ENCODE assay signal across 19 cellular contexts in the genomic region with DNA sequence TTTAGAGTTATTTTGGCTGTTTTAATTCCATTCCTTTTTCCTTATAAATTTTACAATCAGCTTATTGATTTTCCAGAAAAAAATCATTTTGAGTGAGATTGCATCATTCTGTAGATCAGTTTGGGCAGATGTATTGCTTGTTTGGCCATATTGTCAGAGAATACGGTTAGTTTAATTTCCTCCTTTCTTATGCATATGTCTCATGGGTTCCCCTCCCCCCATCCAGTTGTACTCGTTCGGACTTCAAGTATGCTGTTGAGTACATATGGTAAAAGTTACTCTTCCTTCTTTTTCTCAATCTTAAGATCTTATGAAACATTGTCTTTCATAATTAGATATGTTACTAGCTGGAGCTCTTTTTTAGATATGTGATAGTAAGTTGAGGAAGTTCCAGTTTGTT.
DNase-seq lines count a peak whose midpoint lies in the region; ATAC-seq and TF ChIP-seq lines count a peak whose summit lies in the region.
"Had no signal": no experiment of that assay in that cellular context is flagged by ENCODE, and none has a peak within 500 bp of the region (broad histone marks: within the 10 kb centered on the region; RNA-seq: fewer than 3 reads in every experiment).

No MANE protein-coding gene starts in this region.

- H3K4me1 Mint-ChIP-seq in activated B cell treated with CpG ODN at 0.5 μM for 24 hours, result peaks cover 14% of the 10 kb centered on the region

- H3K4me3 Mint-ChIP-seq in activated B cell treated with CpG ODN at 0.5 μM for 24 hours, result no peak overlapping the region

- in situ Hi-C loops in GM13977 (cut with MboI; ENCODE audit: low pct_unique_long_range_greater_than_20kb, low sequenced_read_pairs, unreplicated experiment), result no loop called here

- intact Hi-C loops in activated B cell treated with CpG ODN at 0.5 μM for 24 hours (cut with micrococcal nuclease), result no loop called here
- intact Hi-C loops in lower lobe of right lung (cut with DNase I), result no loop called here
- intact Hi-C loops in head of caudate nucleus (cut with DNase I), result no loop called here

- H3K27me3 ChIP-seq in HUES64 (ENCODE audit: insufficient read depth, low read length) (no peaks in the 10 kb centered on the region), lower lobe of right lung (ENCODE audit: low read depth) (no peaks in the 10 kb centered on the region)
- H3K27me3 ChIP-seq: BE2C, gastroesophageal sphincter, Peyer's patch, suprapubic skin had no signal

- CTCF ChIA-PET in activated B cell treated with CpG ODN at 0.5 μM for 24 hours (lab: Charles Lee), result no interaction called here

- POLR2A ChIA-PET in activated B cell treated with CpG ODN at 0.5 μM for 24 hours (lab: Charles Lee), result no interaction called here

- H3K9ac ChIP-seq in HUES64 (ENCODE audit: low read depth, low read length), result no peak overlapping the region

- H3K27ac ChIP-seq in HUES64 (ENCODE audit: low read depth, low read length), result peak overlapping the region; percentile 2; the same call in 1 of the 2 replicates
- no peak overlapping the region for H3K27ac ChIP-seq in lower lobe of right lung
- H3K27ac ChIP-seq: gastroesophageal sphincter, Peyer's patch, suprapubic skin had no signal

- H3K36me3 ChIP-seq in HUES64 (ENCODE audit: insufficient read depth, low read length) (peaks cover 77% of the 10 kb centered on the region), lower lobe of right lung (peaks cover 60% of the 10 kb centered on the region)

- H3K36me3 Mint-ChIP-seq in activated B cell treated with CpG ODN at 0.5 μM for 24 hours (ENCODE audit: low read depth), result peaks cover 66% of the 10 kb centered on the region

- H3K4me3 ChIP-seq in HUES64 (ENCODE audit: low read length) (no peak overlapping the region), lower lobe of right lung (no peak overlapping the region)
- H3K4me3 ChIP-seq: gastroesophageal sphincter, Peyer's patch, suprapubic skin had no signal

- peak overlapping the region; percentile 4 for H3K27ac Mint-ChIP-seq in activated B cell treated with CpG ODN at 0.5 μM for 24 hours

- H3K9me3 ChIP-seq in HUES64 (ENCODE audit: insufficient read depth, low read depth, low read length), result no peaks in the 10 kb centered on the region
- H3K9me3 ChIP-seq in lower lobe of right lung, result no peaks in the 10 kb centered on the region
- H3K9me3 ChIP-seq: BE2C, gastroesophageal sphincter, Peyer's patch, suprapubic skin had no signal

- no peaks in the 10 kb centered on the region for H3K27me3 Mint-ChIP-seq in activated B cell treated with CpG ODN at 0.5 μM for 24 hours

- peak; percentile 66 for DNase-seq in CD1c-positive myeloid dendritic cell (ENCODE audit: extremely low spot score)
- no peak for DNase-seq in activated B cell treated with CpG ODN at 0.5 μM for 24 hours
- DNase-seq in lower lobe of right lung, result no peak
- no peak for DNase-seq in GM19238 (ENCODE audit: insufficient read length, low spot score)
- no peak for DNase-seq in GM13977 (ENCODE audit: low spot score)
- DNase-seq in head of caudate nucleus, result no peak
- DNase-seq: activated naive CD4-positive, alpha-beta T cell treated with Interleukin-2 at 50 U/mL for 16 hours; BE2C; cortex of kidney; DMS 273 treated with DMSO at 0.1 percent for 48 hours; kidney; NCI-H2081 treated with DMSO at 0.1 percent for 48 hours; NCI-H524 treated with DMSO at 0.1 percent for 48 hours; Peyer's patch; stimulated activated CD4-positive, alpha-beta T cell treated with anti-CD3 and anti-CD28 coated beads, Interleukin-2, amount 100 ng/mL, for 24 hours had no signal

- no peaks in the 10 kb centered on the region for H3K9me3 Mint-ChIP-seq in activated B cell treated with CpG ODN at 0.5 μM for 24 hours

- TF ChIP-seq CTCF in activated B cell treated with CpG ODN at 0.5 μM for 24 hours (IDR thresholded peaks at IDR 0.05) (no peak), lower lobe of right lung (IDR thresholded peaks at IDR 0.05) (no peak), GM13977 (IDR thresholded peaks at IDR 0.05; ENCODE audit: extremely low read depth, insufficient read depth, missing control alignments) (no peak)

- no peak for ATAC-seq in activated B cell treated with CpG ODN at 0.5 μM for 24 hours (ENCODE audit: low read depth)
- peak; percentile 65 to 76 for ATAC-seq in lower lobe of right lung
- ATAC-seq: gastroesophageal sphincter, sciatic nerve had no signal

- H3K4me1 ChIP-seq in HUES64 (ENCODE audit: insufficient read depth, low read length), result peaks cover 9% of the 10 kb centered on the region
- peaks cover 6% of the 10 kb centered on the region for H3K4me1 ChIP-seq in lower lobe of right lung
- H3K4me1 ChIP-seq: BE2C, Peyer's patch, suprapubic skin had no signal

- 80% methylated on average over 1 of the region's 3 CpGs for WGBS in HUES64
